ENCODE assay signal across 1 cellular context in the genomic region with DNA sequence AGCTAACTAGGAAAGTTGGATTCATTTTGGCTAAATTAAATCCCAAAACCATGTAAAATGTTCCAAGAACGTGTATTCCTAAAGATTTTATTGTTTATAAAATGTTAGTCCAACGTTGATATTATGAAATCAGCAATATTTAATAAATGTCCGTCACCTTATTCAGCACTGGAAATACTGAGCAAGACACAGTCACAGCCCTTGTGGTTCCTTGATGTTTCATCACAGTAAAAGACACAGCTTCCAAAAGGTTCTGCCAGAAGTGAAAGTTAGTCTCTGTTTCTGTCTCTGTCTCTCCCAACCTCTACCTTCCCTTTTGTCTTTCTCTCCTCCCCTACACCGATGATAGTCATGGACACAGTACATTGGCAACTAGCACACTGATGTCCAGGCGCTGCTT.
TF ChIP-seq lines count a peak whose summit lies in the region.

No MANE protein-coding gene starts in this region.

TF ChIP-seq in IMR-90, 13 proteins besides CTCF, POLR2A, EP300 and RAD21 (continued from another document):
- TF ChIP-seq MAFK (IDR thresholded peaks at IDR 0.05; ENCODE audit: low read depth, low read length) (no peak), FOS (IDR thresholded peaks at IDR 0.05; ENCODE audit: low read depth, low read length) (no peak), CHD1 (IDR thresholded peaks at IDR 0.05; ENCODE audit: low read depth, low read length) (no peak), MAZ (IDR thresholded peaks at IDR 0.05; ENCODE audit: borderline replicate concordance, low read depth, low read length) (no peak), CEBPB (IDR thresholded peaks at IDR 0.05; ENCODE audit: low read depth, low read length) (no peak), NFE2L2 (IDR thresholded peaks at IDR 0.05; ENCODE audit: low read depth, low read length) (no peak), RCOR1 (IDR thresholded peaks at IDR 0.05; ENCODE audit: insufficient replicate concordance, low read length) (no peak), MXI1 (IDR thresholded peaks at IDR 0.05; ENCODE audit: borderline replicate concordance, low read depth, low read length) (no peak)
- TF ChIP-seq, protein P1, sequence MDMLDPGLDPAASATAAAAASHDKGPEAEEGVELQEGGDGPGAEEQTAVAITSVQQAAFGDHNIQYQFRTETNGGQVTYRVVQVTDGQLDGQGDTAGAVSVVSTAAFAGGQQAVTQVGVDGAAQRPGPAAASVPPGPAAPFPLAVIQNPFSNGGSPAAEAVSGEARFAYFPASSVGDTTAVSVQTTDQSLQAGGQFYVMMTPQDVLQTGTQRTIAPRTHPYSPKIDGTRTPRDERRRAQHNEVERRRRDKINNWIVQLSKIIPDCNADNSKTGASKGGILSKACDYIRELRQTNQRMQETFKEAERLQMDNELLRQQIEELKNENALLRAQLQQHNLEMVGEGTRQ (IDR thresholded peaks at IDR 0.05; ENCODE audit: low read depth, low read length), result no peak
